Comparison of ENCODE assay signal across 1 cellular context in the genomic region with DNA sequence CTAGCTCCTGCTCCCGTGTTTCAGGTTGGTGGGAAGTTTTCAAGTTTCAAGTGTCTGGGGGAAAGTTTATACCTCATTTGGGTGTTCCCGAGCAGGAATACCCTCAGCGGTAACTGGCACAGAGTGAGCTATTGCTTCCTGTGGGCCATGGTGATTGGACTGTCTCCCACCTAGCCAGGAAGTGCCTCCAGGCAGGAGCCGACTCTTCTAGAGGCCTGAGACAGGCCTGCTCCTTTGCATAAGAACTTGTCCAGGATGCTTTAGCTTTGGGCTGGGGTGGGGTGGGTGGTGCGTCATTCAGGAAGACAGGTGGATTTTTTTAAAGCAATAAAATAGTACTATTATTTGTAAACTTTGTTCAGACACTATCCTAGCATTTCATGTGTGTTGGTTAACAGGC.
TF ChIP-seq lines count a peak whose summit lies in the region.

No MANE protein-coding gene starts in this region.

TF ChIP-seq in H1, 55 proteins besides CTCF, POLR2A, EP300 and RAD21:
- TF ChIP-seq CBX8 (IDR thresholded peaks at IDR 0.05; ENCODE audit: borderline replicate concordance, low read depth, low read length) (no peak), NRF1 (IDR thresholded peaks at IDR 0.05; ENCODE audit: low read depth, low read length) (no peak), FOSL1 (IDR thresholded peaks at IDR 0.05; ENCODE audit: insufficient read depth, low read depth, low read length) (no peak), RBBP5 (IDR thresholded peaks at IDR 0.05; ENCODE audit: borderline replicate concordance, low read depth, low read length) (no peak), ZNF274 (IDR thresholded peaks at IDR 0.05; ENCODE audit: borderline replicate concordance, extremely low read depth, low read length) (no peak), HDAC6 (IDR thresholded peaks at IDR 0.05; ENCODE audit: low read depth, low read length) (no peak), SAP30 (IDR thresholded peaks at IDR 0.05; ENCODE audit: insufficient read depth, insufficient replicate concordance, low read length) (no peak), JUN (IDR thresholded peaks at IDR 0.05; ENCODE audit: low read depth, low read length) (no peak), RFX5 (IDR thresholded peaks at IDR 0.05; ENCODE audit: borderline replicate concordance, low read depth, low read length) (no peak), CHD7 (IDR thresholded peaks at IDR 0.05; ENCODE audit: insufficient replicate concordance, low read length) (no peak), TEAD4 (IDR thresholded peaks at IDR 0.05; ENCODE audit: low read depth, low read length) (no peak), ATF2 (IDR thresholded peaks at IDR 0.05; ENCODE audit: low read length) (no peak), TBP (IDR thresholded peaks at IDR 0.05; ENCODE audit: low read depth, low read length) (no peak), YY1 (IDR thresholded peaks at IDR 0.05; ENCODE audit: low read depth, low read length) (no peak)
